In the genomic region with DNA sequence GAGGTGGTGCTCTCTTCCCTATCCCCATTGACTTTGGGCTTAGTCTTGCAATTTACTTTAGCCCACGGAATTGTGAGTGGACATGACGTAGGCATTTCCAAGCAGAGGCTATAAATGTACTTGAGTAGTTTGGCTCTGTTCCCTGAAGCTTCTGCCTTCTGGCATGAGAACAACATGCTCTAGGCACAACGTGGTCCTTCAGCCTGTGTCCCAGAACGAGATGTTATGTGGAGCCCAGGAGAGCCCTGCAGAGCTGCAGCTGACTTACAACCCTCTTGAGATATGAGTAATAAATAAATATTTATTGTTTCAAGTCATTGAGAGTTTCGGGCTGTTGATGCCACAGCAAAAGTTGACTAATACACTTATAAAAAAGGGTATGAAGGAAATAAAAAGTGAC, we compare ENCODE assay signal across 18 cellular contexts.
DNase-seq lines count a peak whose midpoint lies in the region; ATAC-seq and TF ChIP-seq lines count a peak whose summit lies in the region.
"Had no signal": no experiment of that assay in that cellular context is flagged by ENCODE, and none has a peak within 500 bp of the region (broad histone marks: within the 10 kb centered on the region; RNA-seq: fewer than 3 reads in every experiment).

No MANE protein-coding gene starts in this region.

- H3K9me3 Mint-ChIP-seq in HFFc6 (peaks cover 24% of the 10 kb centered on the region), osteocyte (ENCODE audit: unreplicated experiment) (peaks cover 37% of the 10 kb centered on the region)

- H3K36me3 Mint-ChIP-seq in HFFc6 (ENCODE audit: low read depth): peaks cover 5% of the 10 kb centered on the region; the same call in 1 of the 2 replicates
- no peaks in the 10 kb centered on the region for H3K36me3 Mint-ChIP-seq in osteocyte (ENCODE audit: unreplicated experiment)
- H3K36me3 Mint-ChIP-seq: mesothelial cell of epicardium had no signal

- no peak for ATAC-seq in omental fat pad (ENCODE audit: low FRiP score)
- ATAC-seq in HG03442 (IDR thresholded peaks at IDR 0.05; ENCODE audit: unreplicated experiment): no peak
- ATAC-seq in GM19023 (IDR thresholded peaks at IDR 0.05; ENCODE audit: unreplicated experiment): no peak

- H3K27me3 Mint-ChIP-seq in HFFc6 (ENCODE audit: insufficient read depth) (no peaks in the 10 kb centered on the region; the same call in 1 of the 2 replicates), osteocyte (ENCODE audit: unreplicated experiment) (no peaks in the 10 kb centered on the region)

- H3K27ac Mint-ChIP-seq in HFFc6: no peak overlapping the region
- H3K27ac Mint-ChIP-seq in osteocyte (ENCODE audit: unreplicated experiment): no peak overlapping the region
- H3K27ac Mint-ChIP-seq: mesothelial cell of epicardium had no signal

- no peak for TF ChIP-seq CTCF in HFFc6 (IDR thresholded peaks at IDR 0.05)
- no peak for TF ChIP-seq CTCF in osteocyte (IDR thresholded peaks at IDR 0.05)
- TF ChIP-seq CTCF in omental fat pad (IDR thresholded peaks at IDR 0.05): no peak

- peaks cover 19% of the 10 kb centered on the region; the same call in 1 of the 2 replicates for H3K4me1 Mint-ChIP-seq in HFFc6 (ENCODE audit: low read depth)
- H3K4me1 Mint-ChIP-seq in osteocyte (ENCODE audit: unreplicated experiment): no peaks in the 10 kb centered on the region
- H3K4me1 Mint-ChIP-seq: mesothelial cell of epicardium had no signal

- peak; percentile 35 for DNase-seq in AG08396 (ENCODE audit: low spot score)
- DNase-seq in HFFc6: peak; percentile 65
- DNase-seq in fibroblast of gingiva (ENCODE audit: low read depth): peak; percentile 5
- DNase-seq in osteocyte (ENCODE audit: extremely low spot score, unreplicated experiment): peak; percentile 54
- no peak for DNase-seq in omental fat pad (ENCODE audit: low spot score)
- DNase-seq in NOMO-1 treated with DMSO at 0.1 percent for 48 hours (lab: John Stamatoyannopoulos, UW; ENCODE audit: unreplicated experiment): no peak
- DNase-seq: activated CD4-positive, alpha-beta T cell treated with anti-CD3 and anti-CD28 coated beads for 48 hours; activated T-cell treated with anti-CD3 and anti-CD28 coated beads, Interleukin-2, amount 50 U/mL, for 48 hours; BE2C; EL; esophagus squamous epithelium; MV-4-11; NCI-H2107; stomach; T-helper 2 cell had no signal

- H3K4me3 Mint-ChIP-seq in HFFc6 (no peak overlapping the region), osteocyte (ENCODE audit: unreplicated experiment) (no peak overlapping the region)
- H3K4me3 Mint-ChIP-seq: mesothelial cell of epicardium had no signal

Comparison
In these comparisons a context has a peak if more than half of its experiments do, and no peak if none do; other contexts are left out.
1. DNase-seq: peak in AG08396 (single experiment), HFFc6 (single experiment), fibroblast of gingiva (single experiment) and osteocyte (single experiment); none in omental fat pad (single experiment) and NOMO-1 treated with DMSO at 0.1 percent for 48 hours (single experiment).